Comparison of ENCODE assay signal across 1 cellular context in the genomic region with DNA sequence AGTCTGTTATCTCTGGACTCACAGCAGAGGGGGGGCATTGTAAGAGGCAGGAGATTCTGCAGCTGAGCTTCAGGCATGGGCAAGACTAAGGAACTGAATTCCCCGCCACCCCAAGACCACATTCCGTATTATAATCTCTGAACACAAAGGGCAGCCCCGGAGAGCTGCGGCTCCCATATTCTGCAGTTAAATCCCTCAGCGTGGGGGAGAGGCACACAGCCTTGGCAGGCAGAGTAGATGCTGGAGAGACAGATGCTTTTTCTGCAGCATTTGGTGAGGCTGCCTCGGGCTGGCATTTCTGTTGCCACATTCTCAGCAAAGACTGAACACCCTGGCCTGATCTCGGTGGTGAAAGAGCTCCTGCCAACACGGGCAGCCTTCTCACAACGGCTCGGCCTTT.
TF ChIP-seq lines count a peak whose summit lies in the region.

No MANE protein-coding gene starts in this region.

TF ChIP-seq in GM23338, 12 proteins besides CTCF, POLR2A, EP300 and RAD21 (continued from another document):
- TF ChIP-seq, protein P1, sequence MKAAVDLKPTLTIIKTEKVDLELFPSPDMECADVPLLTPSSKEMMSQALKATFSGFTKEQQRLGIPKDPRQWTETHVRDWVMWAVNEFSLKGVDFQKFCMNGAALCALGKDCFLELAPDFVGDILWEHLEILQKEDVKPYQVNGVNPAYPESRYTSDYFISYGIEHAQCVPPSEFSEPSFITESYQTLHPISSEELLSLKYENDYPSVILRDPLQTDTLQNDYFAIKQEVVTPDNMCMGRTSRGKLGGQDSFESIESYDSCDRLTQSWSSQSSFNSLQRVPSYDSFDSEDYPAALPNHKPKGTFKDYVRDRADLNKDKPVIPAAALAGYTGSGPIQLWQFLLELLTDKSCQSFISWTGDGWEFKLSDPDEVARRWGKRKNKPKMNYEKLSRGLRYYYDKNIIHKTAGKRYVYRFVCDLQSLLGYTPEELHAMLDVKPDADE (IDR thresholded peaks at IDR 0.05), result no peak
- TF ChIP-seq EZH2 (IDR thresholded peaks at IDR 0.05; ENCODE audit: low read depth, unreplicated experiment), result no peak
TF ChIP-seq in GM23338: peak in this region for 0.
